In genomic region chr3:74269689-74270088, GRCh38 we compare ENCODE assay signal across 34 cellular contexts.
"Had no signal": no experiment of that assay in that cellular context is flagged by ENCODE, and none has a peak within 500 bp of the region (broad histone marks: within the 10 kb centered on the region; RNA-seq: fewer than 3 reads in every experiment).

No MANE protein-coding gene starts in this region.

- H3K9me3 ChIP-seq: MG63 had no signal

- H3K27me3 ChIP-seq: MG63 had no signal

- DNase-seq: Karpas-422, Kasumi-1, MG63, MM.1S, MV-4-11, NCI-H1048, NCI-H1092, NCI-H1092 treated with DMSO at 0.1 percent for 48 hours, NCI-H1105, NCI-H1105 treated with DMSO at 0.1 percent for 48 hours, NCI-H1417, NCI-H1417 treated with DMSO at 0.1 percent for 48 hours, NCI-H1436, NCI-H1436 treated with DMSO at 0.1 percent for 48 hours, NCI-H146, NCI-H1694, NCI-H1694 treated with DMSO at 0.1 percent for 48 hours, NCI-H187, NCI-H187 treated with DMSO at 0.1 percent for 48 hours, NCI-H1930, NCI-H2029, NCI-H2029 treated with DMSO at 0.1 percent for 48 hours, NCI-H2081, NCI-H2081 treated with DMSO at 0.1 percent for 48 hours, NCI-H2107, NCI-H2171, NCI-H2171 treated with DMSO at 0.1 percent for 48 hours, NCI-H2227 treated with DMSO at 0.1 percent for 48 hours, NCI-H226, NCI-H345, NCI-H446, NCI-H446 treated with DMSO at 0.1 percent for 48 hours, NCI-H510A, NCI-H510A treated with DMSO at 0.1 percent for 48 hours had no signal

- H3K36me3 ChIP-seq: MG63 had no signal

- H3K4me3 ChIP-seq: MG63 had no signal
